ENCODE assay signal across 1 cellular context in the genomic region with DNA sequence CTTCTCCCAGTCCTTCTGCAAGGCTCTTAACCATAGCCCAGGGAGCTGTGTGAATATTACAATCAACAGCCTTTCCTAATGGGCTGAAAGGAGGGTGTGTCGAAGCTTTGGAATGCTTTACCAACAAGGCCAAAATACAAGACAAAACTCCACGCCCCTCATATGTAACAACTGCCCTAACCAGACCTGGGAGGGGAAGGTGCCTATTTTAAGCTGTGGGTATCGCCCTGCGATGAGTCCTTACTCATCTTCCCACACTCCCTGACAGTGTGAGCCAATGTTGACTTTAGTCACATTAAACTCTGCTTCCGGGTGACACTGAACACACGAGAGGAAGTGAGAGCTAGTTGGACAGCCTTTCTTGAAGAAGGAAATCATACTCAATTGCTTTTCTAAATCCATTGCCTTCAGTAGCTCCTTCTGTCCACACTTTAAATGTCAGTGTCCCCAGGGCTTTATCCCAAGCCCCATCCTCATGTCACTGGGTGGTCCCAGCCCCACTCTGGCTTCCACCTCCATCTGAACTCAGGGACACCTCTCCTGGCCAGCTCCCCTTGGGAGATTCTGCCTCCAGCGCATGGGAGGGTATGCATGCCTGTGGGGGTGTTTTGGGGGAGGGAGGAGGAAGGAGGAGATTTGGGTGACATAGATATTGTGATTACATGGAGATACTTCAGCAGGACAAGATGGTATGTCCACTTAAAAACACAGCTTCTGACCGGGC.
TF ChIP-seq lines count a peak whose summit lies in the region.

No MANE protein-coding gene starts in this region.

TF ChIP-seq in GM23338, 12 proteins besides CTCF, POLR2A, EP300 and RAD21 (continued from another document):
- TF ChIP-seq ZNF462 (CRISPR knock-in tag; IDR thresholded peaks at IDR 0.05) (no peak), ZNF331 (CRISPR knock-in tag; IDR thresholded peaks at IDR 0.05; ENCODE audit: low read depth) (no peak)
